ENCODE assay signal across 27 cellular contexts in genomic region chr12:129325566-129325965, GRCh38.
"Had no signal": no experiment of that assay in that cellular context is flagged by ENCODE, and none has a peak within 500 bp of the region (broad histone marks: within the 10 kb centered on the region; RNA-seq: fewer than 3 reads in every experiment).

No MANE protein-coding gene starts in this region.

- H3K27ac Mint-ChIP-seq: activated naive CD8-positive, alpha-beta T cell; activated T-cell treated with anti-CD3 and anti-CD28 coated beads, Interleukin-2, amount 50 U/mL, for 24 hours; activated T-helper 17 cell treated with anti-CD3 and anti-CD28 coated beads, Interleukin-2, amount 50 U/mL, for 72 hours; endodermal cell; memory B cell; stimulated activated effector memory CD8-positive, alpha-beta T cell treated with anti-CD3 and anti-CD28 coated beads, Interleukin-12 subunit alpha, Interleukin-12 subunit beta, amount 100 ng/mL, for 72 hours; WTC11 had no signal

- H3K27me3 Mint-ChIP-seq: activated T-helper 17 cell treated with anti-CD3 and anti-CD28 coated beads, Interleukin-2, amount 50 U/mL, for 72 hours had no signal

- H3K4me3 Mint-ChIP-seq: activated naive CD8-positive, alpha-beta T cell; activated T-cell treated with anti-CD3 and anti-CD28 coated beads, Interleukin-2, amount 50 U/mL, for 24 hours; activated T-helper 17 cell treated with anti-CD3 and anti-CD28 coated beads, Interleukin-2, amount 50 U/mL, for 72 hours; endodermal cell; memory B cell; neural crest cell; stimulated activated effector memory CD8-positive, alpha-beta T cell treated with anti-CD3 and anti-CD28 coated beads, Interleukin-12 subunit alpha, Interleukin-12 subunit beta, amount 100 ng/mL, for 72 hours; WTC11 had no signal

- H3K27ac ChIP-seq: adrenal gland, ascending aorta, breast epithelium, coronary artery, epithelial cell of prostate, heart left ventricle, transverse colon had no signal

- H3K9me3 ChIP-seq: adrenal gland, ascending aorta, breast epithelium, heart left ventricle, transverse colon had no signal

- FAIRE-seq: islet of Langerhans, small intestine, urothelium cell line had no signal

- H3K4me1 Mint-ChIP-seq: activated T-helper 17 cell treated with anti-CD3 and anti-CD28 coated beads, Interleukin-2, amount 50 U/mL, for 72 hours; memory B cell; stimulated activated effector memory CD8-positive, alpha-beta T cell treated with anti-CD3 and anti-CD28 coated beads, Interleukin-12 subunit alpha, Interleukin-12 subunit beta, amount 100 ng/mL, for 72 hours; WTC11 had no signal

- H3K27me3 ChIP-seq: adrenal gland, ascending aorta, breast epithelium, transverse colon had no signal

- H3K36me3 Mint-ChIP-seq: activated naive CD8-positive, alpha-beta T cell; memory B cell; stimulated activated effector memory CD8-positive, alpha-beta T cell treated with anti-CD3 and anti-CD28 coated beads, Interleukin-12 subunit alpha, Interleukin-12 subunit beta, amount 100 ng/mL, for 72 hours had no signal

- H3K4me3 ChIP-seq: adrenal gland, ascending aorta, breast epithelium, coronary artery, heart left ventricle, transverse colon had no signal

- H3K36me3 ChIP-seq: adrenal gland, ascending aorta, breast epithelium, heart left ventricle, transverse colon had no signal

- ATAC-seq: activated T-helper 17 cell treated with anti-CD3 and anti-CD28 coated beads, Interleukin-2, amount 50 U/mL, for 72 hours; heart left ventricle; left colon; sciatic nerve; stimulated activated effector memory CD8-positive, alpha-beta T cell treated with anti-CD3 and anti-CD28 coated beads, Interleukin-12 subunit alpha, Interleukin-12 subunit beta, amount 100 ng/mL, for 72 hours; WTC11 had no signal

- DNase-seq: activated CD4-positive, alpha-beta T cell treated with anti-CD3 and anti-CD28 coated beads, Interleukin-2, amount 50 U/mL, for 4 hours; activated CD8-positive, alpha-beta memory T cell treated with anti-CD3 and anti-CD28 coated beads for 24 hours; activated CD8-positive, alpha-beta memory T cell treated with anti-CD3 and anti-CD28 coated beads, Interleukin-2, amount 50 U/mL, for 4 hours; activated naive CD4-positive, alpha-beta T cell; activated T-cell treated with anti-CD3 and anti-CD28 coated beads, Interleukin-2, amount 50 U/mL, for 24 hours; adrenal gland; endodermal cell; heart left ventricle; left colon; posterior cingulate gyrus; small intestine; stimulated activated CD4-positive, alpha-beta T cell treated with anti-CD3 and anti-CD28 coated beads, Interleukin-2, amount 100 ng/mL, for 24 hours; T-helper 9 cell; transverse colon had no signal

- H3K9me3 Mint-ChIP-seq: endodermal cell; memory B cell; neural crest cell; stimulated activated effector memory CD8-positive, alpha-beta T cell treated with anti-CD3 and anti-CD28 coated beads, Interleukin-12 subunit alpha, Interleukin-12 subunit beta, amount 100 ng/mL, for 72 hours had no signal

- H3K4me1 ChIP-seq: adrenal gland, ascending aorta, breast epithelium, heart left ventricle, transverse colon had no signal
